In the genomic region with DNA sequence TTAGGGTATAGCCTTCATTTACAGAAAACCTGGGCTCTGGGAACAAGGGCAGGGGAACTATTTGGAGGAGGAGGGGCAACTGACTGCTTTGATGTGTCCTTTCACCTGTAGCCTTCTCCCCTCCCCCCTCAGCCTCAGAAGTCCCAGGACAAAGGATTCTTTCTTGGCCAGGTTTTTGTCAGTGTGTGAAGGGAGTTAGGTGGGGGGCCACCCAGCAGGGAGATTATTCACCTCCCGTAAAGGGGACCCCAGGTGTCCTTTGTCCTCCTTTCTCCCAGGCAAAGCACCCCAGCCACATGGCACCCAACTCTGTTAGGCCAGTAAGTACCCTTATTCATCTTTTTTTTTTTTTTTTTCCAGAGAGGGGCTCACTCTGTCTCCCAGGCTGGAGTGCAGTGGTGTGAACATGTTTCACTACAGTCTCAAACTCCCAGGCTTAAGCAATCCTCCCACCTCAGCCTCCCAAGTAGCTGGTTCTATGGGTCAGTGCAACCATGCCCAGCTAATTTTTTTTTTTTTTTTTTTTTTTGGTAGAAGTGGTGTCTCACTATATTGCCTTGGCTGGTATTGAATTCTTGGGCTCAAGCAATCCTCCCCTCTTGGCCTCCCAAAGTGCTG, we compare ENCODE assay signal across 14 cellular contexts. TPM values are rescaled to one million over a fixed set of nuclear protein-coding genes. Genes with fewer than 3 reads are reported as not detected.
DNase-seq lines count a peak whose midpoint lies in the region; ATAC-seq and TF ChIP-seq lines count a peak whose summit lies in the region.
"Had no signal": no experiment of that assay in that cellular context is flagged by ENCODE, and none has a peak within 500 bp of the region (broad histone marks: within the 10 kb centered on the region; RNA-seq: fewer than 3 reads in every experiment).

No MANE protein-coding gene starts in this region.

- peak overlapping the region; percentile 33 for H3K4me3 ChIP-seq in CD8-positive, alpha-beta memory T cell (ENCODE audit: low read length)
- no peak overlapping the region for H3K4me3 ChIP-seq in MM.1S (ENCODE audit: low read length)
- H3K4me3 ChIP-seq in iPS-11a (ENCODE audit: low read depth, low read length): peak overlapping the region; percentile 2
- no peak overlapping the region for H3K4me3 ChIP-seq in neuronal stem cell (ENCODE audit: low read length in 2 of 2)
- no peak overlapping the region for H3K4me3 ChIP-seq in transverse colon

- H3K27ac Mint-ChIP-seq in CD8-positive, alpha-beta memory T cell: peak overlapping the region in 1 of 8 donors; percentile 5
- H3K27ac Mint-ChIP-seq: activated naive CD8-positive, alpha-beta T cell treated with anti-CD3 and anti-CD28 coated beads, Interleukin-2, amount 10 ng/mL, durations not matched to agents 7 days and 5 days; naive thymus-derived CD8-positive, alpha-beta T cell; stimulated activated naive B cell treated with anti-CD40 and anti-IgM and Interleukin-4, amounts not matched to agents 10 μg/mL and 1 μg/mL and 100 μg/mL, for 72 hours; T-helper 17 cell had no signal

- H3K79me2 ChIP-seq in MM.1S (ENCODE audit: low read length): no peaks in the 10 kb centered on the region

- H3K4me1 Mint-ChIP-seq in CD8-positive, alpha-beta memory T cell: peaks cover 24 to 45% (median 40%) of the 10 kb centered on the region in 3 donors

- no peak for DNase-seq in CD8-positive, alpha-beta memory T cell
- DNase-seq in MM.1S (no peak), neuronal stem cell (ENCODE audit: low spot score) (no peak), transverse colon (no peak), NCI-H524 treated with DMSO at 0.1 percent for 48 hours (lab: John Stamatoyannopoulos, UW) (no peak)
- DNase-seq: stimulated activated naive B cell treated with anti-CD40 and anti-IgM and Interleukin-4, amounts not matched to agents 10 μg/mL and 1 μg/mL and 100 μg/mL, for 72 hours; T-helper 17 cell had no signal

- H3K27me3 Mint-ChIP-seq in CD8-positive, alpha-beta memory T cell: peaks cover 32 to 61% of the 10 kb centered on the region in 2 donors

- POLR2A ChIA-PET in CD8-positive, alpha-beta memory T cell (lab: Charles Lee): interaction anchor here (0.8 kb wide), 1 partner anchor 18 kb away, joined by 6 read pairs; no protein-coding TSS in a partner anchor

- no peaks in the 10 kb centered on the region for H3K36me3 ChIP-seq in CD8-positive, alpha-beta memory T cell (ENCODE audit: insufficient read depth, low read length)
- H3K36me3 ChIP-seq in MM.1S (replicated peaks; ENCODE audit: insufficient read depth, low read length): no peaks in the 10 kb centered on the region
- H3K36me3 ChIP-seq in neuronal stem cell (replicated peaks in 1 of 2; ENCODE audit: control insufficient read depth in 2 of 2, insufficient read depth in 2 of 2, low read length in 2 of 2): no peaks in the 10 kb centered on the region
- H3K36me3 ChIP-seq in transverse colon: no peaks in the 10 kb centered on the region

- intact Hi-C loops in transverse colon (cut with DNase I; ENCODE audit: low total_unique reads): no loop called here

- TF ChIP-seq CTCF in MM.1S (IDR thresholded peaks at IDR 0.05; ENCODE audit: low read length) (no peak), transverse colon (IDR thresholded peaks at IDR 0.05) (no peak)

- ATAC-seq in HG02759 (IDR thresholded peaks at IDR 0.05; ENCODE audit: unreplicated experiment) (no peak), HG03565 (IDR thresholded peaks at IDR 0.05; ENCODE audit: unreplicated experiment) (no peak)

- H2AFZ ChIP-seq in MM.1S (ENCODE audit: low read length): no peak overlapping the region
- H2AFZ ChIP-seq in neuronal stem cell (ENCODE audit: low read length): no peak overlapping the region

- H3K27me3 ChIP-seq in CD8-positive, alpha-beta memory T cell (ENCODE audit: insufficient read depth, low read length, poor library complexity, severe bottlenecking): peaks cover 26% of the 10 kb centered on the region
- H3K27me3 ChIP-seq in MM.1S (replicated peaks; ENCODE audit: insufficient read depth, low read length) (peaks cover 49% of the 10 kb centered on the region), neuronal stem cell (ENCODE audit: control insufficient read depth in 3 of 3, insufficient read depth in 3 of 3, low read depth in 1 of 3, low read length in 3 of 3) (peaks cover 0 to 61% (median 0%) of the 10 kb centered on the region in 3 experiments), transverse colon (peaks cover 48% of the 10 kb centered on the region)

- CTCF ChIA-PET in CD8-positive, alpha-beta memory T cell (lab: Charles Lee): interaction anchor here (0.7 to 2.0 kb wide), 2 partner anchors 10 to 23 kb away, joined by 3 to 7 read pairs; partner anchors contain the start of gene COPZ1

- H3K9me2 ChIP-seq in MM.1S (replicated peaks; ENCODE audit: insufficient read depth, low read length): no peaks in the 10 kb centered on the region

- H2BK12ac ChIP-seq in neuronal stem cell (ENCODE audit: low read length): no peak overlapping the region

- H3K9me3 ChIP-seq in CD8-positive, alpha-beta memory T cell (ENCODE audit: low read length): no peaks in the 10 kb centered on the region
- H3K9me3 ChIP-seq in MM.1S (replicated peaks; ENCODE audit: insufficient read depth, low read length) (no peaks in the 10 kb centered on the region), neuronal stem cell (replicated peaks in 1 of 2; ENCODE audit: control insufficient read depth in 2 of 2, insufficient read depth in 1 of 2, low read depth in 1 of 2, low read length in 2 of 2) (no peaks in the 10 kb centered on the region), transverse colon (no peaks in the 10 kb centered on the region)

- peak overlapping the region; percentile 50; the same call in 1 of the 2 replicates for H3K4me2 ChIP-seq in MM.1S (ENCODE audit: low read depth, low read length)
- H3K4me2 ChIP-seq in neuronal stem cell (ENCODE audit: insufficient read depth, low read length, poor library complexity, severe bottlenecking): peak overlapping the region; percentile 66

- peak overlapping the region; percentile 29 for H2BK120ac ChIP-seq in neuronal stem cell (ENCODE audit: low read depth, low read length)

- H3K14ac ChIP-seq in neuronal stem cell (ENCODE audit: low read length): no peak overlapping the region

- peak overlapping the region; percentile 14 for H3K4ac ChIP-seq in neuronal stem cell (ENCODE audit: low read length)

- no peaks in the 10 kb centered on the region for H4K20me1 ChIP-seq in MM.1S (ENCODE audit: insufficient read depth, low read length)

- in situ Hi-C loops in transverse colon (cut with MboI; ENCODE audit: low pct_ligation_motif_present in 1 of 4, low pct_unique_long_range_greater_than_20kb in 1 of 4, low sequenced_read_pairs in 3 of 4): no loop called here

- H3K9ac ChIP-seq in MM.1S (ENCODE audit: low read length) (no peak overlapping the region), neuronal stem cell (ENCODE audit: low read depth, low read length, poor library complexity) (no peak overlapping the region)

- no peak overlapping the region for H3K23ac ChIP-seq in neuronal stem cell (ENCODE audit: low read depth, low read length, poor library complexity)

- H3K4me1 ChIP-seq in CD8-positive, alpha-beta memory T cell (ENCODE audit: insufficient read depth, low read length): peaks cover 8% of the 10 kb centered on the region
- H3K4me1 ChIP-seq in MM.1S (ENCODE audit: low read length) (peaks cover 4% of the 10 kb centered on the region; the same call in 1 of the 2 replicates), neuronal stem cell (ENCODE audit: control insufficient read depth in 2 of 2, insufficient read depth in 1 of 2, low read depth in 1 of 2, low read length in 2 of 2) (peaks cover 5 to 16% of the 10 kb centered on the region in 2 donors), transverse colon (peaks cover 7 to 17% (median 12%) of the 10 kb centered on the region in 4 donors)

- peak overlapping the region; percentile 80 for H3K27ac ChIP-seq in CD8-positive, alpha-beta memory T cell (ENCODE audit: low read depth, low read length)
- H3K27ac ChIP-seq in MM.1S (ENCODE audit: low read length) (no peak overlapping the region), neuronal stem cell (replicated peaks; ENCODE audit: low read length) (peak overlapping the region; percentile 53), transverse colon (no peak overlapping the region)

- H2BK15ac ChIP-seq in neuronal stem cell (ENCODE audit: low read length): peak overlapping the region; percentile 61

- H4K8ac ChIP-seq in neuronal stem cell (ENCODE audit: low read depth, low read length): no peak overlapping the region

- WGBS in neuronal stem cell (ENCODE audit: extremely low coverage in 2 of 2, insufficient read length in 2 of 2, insufficient replicate concordance in 1 of 2), 2 donors: no CpG with 5 or more reads among the region's 1 CpG
- 68 to 100% methylated on average over 1 of the region's 1 CpG for WGBS in transverse colon (ENCODE audit: low coverage in 1 of 2), 2 donors

- H3K9me3 Mint-ChIP-seq in CD8-positive, alpha-beta memory T cell: no peaks in the 10 kb centered on the region
- H3K9me3 Mint-ChIP-seq: activated naive CD8-positive, alpha-beta T cell treated with anti-CD3 and anti-CD28 coated beads, Interleukin-2, amount 10 ng/mL, durations not matched to agents 7 days and 5 days; central memory CD8-positive, alpha-beta T cell; naive thymus-derived CD8-positive, alpha-beta T cell; stimulated activated naive B cell treated with anti-CD40 and anti-IgM and Interleukin-4, amounts not matched to agents 10 μg/mL and 1 μg/mL and 100 μg/mL, for 72 hours had no signal

- peak overlapping the region; percentile 68 for H3K18ac ChIP-seq in neuronal stem cell (ENCODE audit: low read length)

- TF ChIP-seq EP300 in transverse colon (IDR thresholded peaks at IDR 0.05; ENCODE audit: low read depth): no peak

- no peaks in the 10 kb centered on the region for H3K36me3 Mint-ChIP-seq in CD8-positive, alpha-beta memory T cell
- H3K36me3 Mint-ChIP-seq: activated naive CD8-positive, alpha-beta T cell treated with anti-CD3 and anti-CD28 coated beads, Interleukin-2, amount 10 ng/mL, durations not matched to agents 7 days and 5 days; naive thymus-derived CD8-positive, alpha-beta T cell; stimulated activated naive B cell treated with anti-CD40 and anti-IgM and Interleukin-4, amounts not matched to agents 10 μg/mL and 1 μg/mL and 100 μg/mL, for 72 hours had no signal

- H3K4me3 Mint-ChIP-seq in CD8-positive, alpha-beta memory T cell: no peak overlapping the region

- H4K91ac ChIP-seq in neuronal stem cell (ENCODE audit: low read depth, low read length, poor library complexity): no peak overlapping the region

- H3F3A ChIP-seq in MM.1S (ENCODE audit: insufficient read depth, low read length): no peaks in the 10 kb centered on the region

- no peaks in the 10 kb centered on the region for H3K79me1 ChIP-seq in neuronal stem cell (ENCODE audit: low read depth, low read length)

- H2BK5ac ChIP-seq in neuronal stem cell (ENCODE audit: low read length): no peak overlapping the region

- H2AK5ac ChIP-seq in neuronal stem cell (ENCODE audit: low read depth, low read length): peak overlapping the region; percentile 3

- TF ChIP-seq POLR2A in transverse colon (IDR thresholded peaks at IDR 0.05): no peak

RNA-seq across cellular contexts. Expression of gene NFE2, which starts 0.7 kb away (rescaled TPM):
- total RNA-seq in CD8-positive, alpha-beta memory T cell: not detected
- polyA plus RNA-seq in CD8-positive, alpha-beta memory T cell: not detected
- polyA plus RNA-seq in neuronal stem cell (2013, experiment 1 of 2): 2.4 TPM
- polyA plus RNA-seq in neuronal stem cell (2013, experiment 2 of 2): 2.5 TPM
- not detected for total RNA-seq in transverse colon
- total RNA-seq: activated naive CD8-positive, alpha-beta T cell treated with anti-CD3 and anti-CD28 coated beads, Interleukin-2, amount 10 ng/mL, durations not matched to agents 7 days and 5 days; glomerular endothelial cell; naive thymus-derived CD8-positive, alpha-beta T cell had no signal

RNA-seq across cellular contexts. Expression of gene HNRNPA1, which starts 21.0 kb away (rescaled TPM):
- total RNA-seq in CD8-positive, alpha-beta memory T cell: 1,000 to 10,000 TPM; 1,970 to 2,000 TPM
- polyA plus RNA-seq in CD8-positive, alpha-beta memory T cell: 822 TPM
- 3,971 TPM for polyA plus RNA-seq in neuronal stem cell (2013, experiment 1 of 2)
- 3,933 TPM for polyA plus RNA-seq in neuronal stem cell (2013, experiment 2 of 2)
- total RNA-seq in transverse colon: 100 to 1,000 TPM; 104 to 747 (median 326) TPM

RNA-seq across cellular contexts. Expression of gene CBX5, which starts 21.6 kb away (rescaled TPM):
- 10 to 100 TPM; 82.0 to 87.8 TPM for total RNA-seq in CD8-positive, alpha-beta memory T cell
- polyA plus RNA-seq in CD8-positive, alpha-beta memory T cell: 19.2 TPM
- 162 TPM for polyA plus RNA-seq in neuronal stem cell (2013, experiment 1 of 2)
- 170 TPM for polyA plus RNA-seq in neuronal stem cell (2013, experiment 2 of 2)
- total RNA-seq in transverse colon: 10 to 100 TPM; 18.9 to 28.8 (median 22.8) TPM

RNA-seq across cellular contexts. Expression of gene COPZ1, which starts 23.4 kb away (rescaled TPM):
- 100 to 1,000 TPM; 112 to 115 TPM for total RNA-seq in CD8-positive, alpha-beta memory T cell
- polyA plus RNA-seq in CD8-positive, alpha-beta memory T cell: 158 TPM
- 188 TPM for polyA plus RNA-seq in neuronal stem cell (2013, experiment 1 of 2)
- 183 TPM for polyA plus RNA-seq in neuronal stem cell (2013, experiment 2 of 2)
- 10 to 100 TPM; 25.8 to 79.6 (median 63.6) TPM for total RNA-seq in transverse colon

Comparison
In these comparisons a context has a peak if more than half of its experiments do, and no peak if none do; other contexts are left out.
1. H3K27ac ChIP-seq: peak in CD8-positive, alpha-beta memory T cell (single experiment) and neuronal stem cell (single experiment); none in MM.1S (single experiment) and transverse colon (0 of 4).
2. H3K4me3 ChIP-seq: peak in CD8-positive, alpha-beta memory T cell (single experiment) and iPS-11a (single experiment); none in MM.1S (single experiment), neuronal stem cell (0 of 2) and transverse colon (0 of 4).